ENCODE assay signal across 29 cellular contexts in the genomic region with DNA sequence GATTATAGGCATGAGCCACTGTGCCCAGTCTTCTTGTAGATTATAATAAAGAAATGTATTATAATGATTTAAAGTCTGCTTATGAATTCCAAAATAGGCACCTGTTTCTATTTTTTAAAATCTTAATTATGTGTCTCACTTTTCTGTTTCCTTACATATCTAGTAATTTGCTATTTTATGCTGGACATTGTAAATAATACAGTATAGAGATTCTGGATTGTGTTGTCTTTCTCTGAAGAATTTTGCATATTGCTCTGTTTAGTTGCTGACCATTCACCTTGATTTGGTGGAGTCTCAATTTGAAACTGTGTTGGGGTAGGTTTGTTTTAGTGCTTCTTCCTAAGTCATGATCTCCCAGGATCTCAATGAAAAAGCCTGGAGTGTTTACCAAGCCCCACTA.
"Had no signal": no experiment of that assay in that cellular context is flagged by ENCODE, and none has a peak within 500 bp of the region (broad histone marks: within the 10 kb centered on the region; RNA-seq: fewer than 3 reads in every experiment).

No MANE protein-coding gene starts in this region.

- H3K27ac ChIP-seq: adrenal gland, ascending aorta, body of pancreas, brain microvascular endothelial cell, breast epithelium, cardiac muscle cell had no signal

- H3K4me3 ChIP-seq: adrenal gland, ascending aorta, body of pancreas, breast epithelium, cardiac muscle cell had no signal

- H3K4me1 ChIP-seq: adrenal gland, ascending aorta, body of pancreas, breast epithelium had no signal

- H3K27me3 ChIP-seq: adrenal gland, ascending aorta, body of pancreas, brain microvascular endothelial cell, breast epithelium, cardiac muscle cell had no signal

- DNase-seq: activated effector memory CD4-positive, alpha-beta T cell treated with anti-CD3 and anti-CD28 coated beads, Interleukin-2, amount 50 U/mL, for 16 hours; activated effector memory CD4-positive, alpha-beta T cell treated with Interleukin-2 at 50 U/mL for 16 hours; activated gamma-delta T cell; activated gamma-delta T cell treated with Interleukin-2 at 50 U/mL for 16 hours; activated naive CD4-positive, alpha-beta T cell; activated naive CD4-positive, alpha-beta T cell treated with anti-CD3 and anti-CD28 coated beads for 36 hours; activated naive CD4-positive, alpha-beta T cell treated with anti-CD3 and anti-CD28 coated beads, Interleukin-2, amount 10 ng/mL, durations not matched to agents 7 days and 5 days; activated naive CD4-positive, alpha-beta T cell treated with anti-CD3 and anti-CD28 coated beads, Interleukin-2, amount 50 U/mL, for 16 hours; activated naive CD4-positive, alpha-beta T cell treated with Interleukin-2 at 50 U/mL for 16 hours; activated naive CD8-positive, alpha-beta T cell treated with anti-CD3 and anti-CD28 coated beads for 36 hours; activated naive CD8-positive, alpha-beta T cell treated with anti-CD3 and anti-CD28 coated beads, Interleukin-2, amount 10 ng/mL, durations not matched to agents 7 days and 5 days; activated naive CD8-positive, alpha-beta T cell treated with anti-CD3 and anti-CD28 coated beads, Interleukin-2, amount 50 U/mL, for 24 hours; activated T-cell treated with anti-CD3 and anti-CD28 coated beads, Interleukin-2, amount 50 U/mL, for 1 hour; activated T-cell treated with anti-CD3 and anti-CD28 coated beads, Interleukin-2, amount 50 U/mL, for 24 hours; activated T-cell treated with anti-CD3 and anti-CD28 coated beads, Interleukin-2, amount 50 U/mL, for 4 hours; activated T-cell treated with anti-CD3 and anti-CD28 coated beads, Interleukin-2, amount 50 U/mL, for 48 hours; activated T-cell treated with anti-CD3 and anti-CD28 coated beads, Interleukin-2, amount 50 U/mL, for 72 hours; adrenal gland; amniotic stem cell; amygdala; anterior cingulate cortex; body of pancreas; brain microvascular endothelial cell; caudate nucleus; central memory CD4-positive, alpha-beta T cell; cerebellar nuclear complex had no signal

- H3K36me3 ChIP-seq: adrenal gland, ascending aorta, brain microvascular endothelial cell, breast epithelium, cardiac muscle cell had no signal
